In genomic region chr3:184717608-184717995, GRCh38 we compare ENCODE assay signal across 13 cellular contexts. TPM values are rescaled to one million over a fixed set of nuclear protein-coding genes. Genes with fewer than 3 reads are reported as not detected.
DNase-seq lines count a peak whose midpoint lies in the region; ATAC-seq and TF ChIP-seq lines count a peak whose summit lies in the region.
"Had no signal": no experiment of that assay in that cellular context is flagged by ENCODE, and none has a peak within 500 bp of the region (broad histone marks: within the 10 kb centered on the region; RNA-seq: fewer than 3 reads in every experiment).

No MANE protein-coding gene starts in this region.

- POLR2A ChIA-PET in WTC11 (lab: Charles Lee) = interaction anchor here (0.6 kb wide), 1 partner anchor 150 kb away, joined by 3 read pairs; no protein-coding TSS in a partner anchor

- no peak overlapping the region for H3K4me3 Mint-ChIP-seq in WTC11
- H3K4me3 Mint-ChIP-seq: activated T-cell treated with anti-CD3 and anti-CD28 coated beads, Interleukin-2, amount 50 U/mL, for 24 hours had no signal

- WGBS in lung, 2 donors = 72 to 85% methylated on average over 4 of the region's 4 CpGs

- TF ChIP-seq CTCF in WTC11 (IDR thresholded peaks at IDR 0.05) (no peak), lung (IDR thresholded peaks at IDR 0.05; ENCODE audit: control extremely low read depth, extremely low read depth) (no peak)

- no peaks in the 10 kb centered on the region for H3K27me3 ChIP-seq in lung (ENCODE audit: control insufficient read depth, insufficient read depth)

- H3K36me3 Mint-ChIP-seq in WTC11 = no peaks in the 10 kb centered on the region

- H3K27me3 Mint-ChIP-seq in WTC11 (ENCODE audit: low read depth) = no peaks in the 10 kb centered on the region; the same call in 1 of the 2 replicates
- H3K27me3 Mint-ChIP-seq: activated T-cell treated with anti-CD3 and anti-CD28 coated beads, Interleukin-2, amount 50 U/mL, for 24 hours had no signal

- H3K36me3 ChIP-seq in lung (ENCODE audit: control insufficient read depth in 2 of 2, insufficient read depth in 2 of 2, low read length in 2 of 2) = no peaks in the 10 kb centered on the region

- peak; percentile 58 for DNase-seq in NCI-H1105 (lab: John Stamatoyannopoulos, UW)
- no peak for DNase-seq in NCI-H1105 treated with DMSO at 0.1 percent for 48 hours (lab: John Stamatoyannopoulos, UW)
- no peak for DNase-seq in WTC11 (ENCODE audit: low spot score)
- peak; percentile 24 for DNase-seq in lung (ENCODE audit: low spot score)
- DNase-seq in sciatic nerve (ENCODE audit: low spot score) = no peak
- DNase-seq in D341Med (ENCODE audit: low spot score) = no peak
- no peak for DNase-seq in RPMI8226
- DNase-seq: activated CD4-positive, alpha-beta T cell treated with anti-CD3 and anti-CD28 coated beads for 4 hours; activated T-cell treated with anti-CD3 and anti-CD28 coated beads, Interleukin-2, amount 50 U/mL, for 24 hours; GOT3; NCI-H1048 had no signal

- CTCF ChIA-PET in WTC11 (lab: Charles Lee) = interaction anchor here (0.6 to 2.8 kb wide), 6 partner anchors 20 to 346 kb away, joined by 3 to 21 read pairs (median 4); partner anchors contain the start of gene EPHB3

- peak overlapping the region; percentile 26 for H3K27ac Mint-ChIP-seq in WTC11
- H3K27ac Mint-ChIP-seq: activated T-cell treated with anti-CD3 and anti-CD28 coated beads, Interleukin-2, amount 50 U/mL, for 24 hours had no signal

- ATAC-seq in WTC11 = no peak
- ATAC-seq in lung (ENCODE audit: insufficient read depth, low FRiP score) = no peak
- ATAC-seq in sciatic nerve = peak; percentile 23
- ATAC-seq in HG02678 (IDR thresholded peaks at IDR 0.05; ENCODE audit: unreplicated experiment) = no peak
- ATAC-seq: A549 had no signal

- H3K4me3 ChIP-seq in lung = no peak overlapping the region
- H3K4me3 ChIP-seq: A549 had no signal

- H3K27ac ChIP-seq in lung (ENCODE audit: low read depth in 1 of 2, low read length in 1 of 2) = no peak overlapping the region

- H3K9me3 Mint-ChIP-seq in WTC11 = no peaks in the 10 kb centered on the region
- H3K9me3 Mint-ChIP-seq: activated T-cell treated with anti-CD3 and anti-CD28 coated beads, Interleukin-2, amount 50 U/mL, for 24 hours had no signal

- no peaks in the 10 kb centered on the region for H3K9me3 ChIP-seq in lung (ENCODE audit: control insufficient read depth in 2 of 2, insufficient read depth in 1 of 2, low read length in 1 of 2)
- H3K9me3 ChIP-seq: A549 had no signal

- H3K4me1 Mint-ChIP-seq in WTC11 = peaks cover 37% of the 10 kb centered on the region

- intact Hi-C loops in sciatic nerve (cut with DNase I) = loop anchor here (5.0 kb wide), 1 partner anchor 150 kb away; no protein-coding TSS in a partner anchor

- H3K4me1 ChIP-seq in lung (ENCODE audit: control insufficient read depth in 2 of 2, insufficient read depth in 2 of 2, low read length in 2 of 2) = peaks cover 0 to 6% of the 10 kb centered on the region in 2 donors

TF ChIP-seq in WTC11, 78 proteins besides CTCF, POLR2A, EP300 and RAD21:
- TF ChIP-seq MXD4 (CRISPR knock-in tag; IDR thresholded peaks at IDR 0.05; ENCODE audit: borderline replicate concordance) = no peak
- no peak for TF ChIP-seq NR3C1 (CRISPR knock-in tag; conservative IDR thresholded peaks at IDR 0.05; ENCODE audit: low read depth)
- TF ChIP-seq ATF6 (CRISPR knock-in tag; IDR thresholded peaks at IDR 0.05) = no peak
- no peak for TF ChIP-seq CBFB (CRISPR knock-in tag; IDR thresholded peaks at IDR 0.05; ENCODE audit: low read depth)
- TF ChIP-seq SP1 (CRISPR knock-in tag; conservative IDR thresholded peaks at IDR 0.05) = no peak
- no peak for TF ChIP-seq MYBL2 (CRISPR knock-in tag; IDR thresholded peaks at IDR 0.05)
- TF ChIP-seq STAT6 (CRISPR knock-in tag; conservative IDR thresholded peaks at IDR 0.05; ENCODE audit: low read depth) = no peak

RNA-seq across cellular contexts. Expression of gene MAGEF1, which starts 5.7 kb away (rescaled TPM):
- total RNA-seq in WTC11 (2021) = 59.1 to 72.9 TPM (median 63.1 TPM) in 3 replicates
- 10 to 100 TPM; 30.9 to 35.3 TPM for total RNA-seq in lung
- 10 to 100 TPM; 30.1 to 36.1 TPM for polyA plus RNA-seq in lung
- 25.0 TPM for total RNA-seq in sciatic nerve

Comparison
In these comparisons a context has a peak if more than half of its experiments do, and no peak if none do; other contexts are left out.
1. DNase-seq: peak in NCI-H1105 (single experiment) and lung (single experiment); none in NCI-H1105 treated with DMSO at 0.1 percent for 48 hours (single experiment), WTC11 (single experiment), sciatic nerve (single experiment), D341Med (single experiment) and RPMI8226 (single experiment).